In genomic region chr3:13176445-13176844, GRCh38 we compare ENCODE assay signal across 29 cellular contexts.
"Had no signal": no experiment of that assay in that cellular context is flagged by ENCODE, and none has a peak within 500 bp of the region (broad histone marks: within the 10 kb centered on the region; RNA-seq: fewer than 3 reads in every experiment).

No MANE protein-coding gene starts in this region.

- H3K9me3 ChIP-seq: pancreas, thyroid gland, vagina had no signal

- FAIRE-seq: pancreas, small intestine, urothelium cell line had no signal

- ATAC-seq: naive thymus-derived CD8-positive, alpha-beta T cell; natural killer cell treated with Interleukin-12 subunit alpha and Interleukin-12 subunit beta and Interleukin-15 and Interleukin-18, amount 100 ng/mL, for 72 hours; pancreas; psoas muscle; right cardiac atrium; right lobe of liver; stimulated activated memory B cell treated with anti-CD40 and anti-IgM and Interleukin-4, amounts not matched to agents 10 μg/mL and 1 μg/mL and 100 μg/mL, for 72 hours had no signal

- H3K27ac ChIP-seq: neutrophil, pancreas, psoas muscle, right lobe of liver, sigmoid colon, stomach, thoracic aorta, thyroid gland, tibial nerve, upper lobe of left lung, vagina had no signal

- H3K27ac Mint-ChIP-seq: naive thymus-derived CD8-positive, alpha-beta T cell; natural killer cell treated with Interleukin-12 subunit alpha and Interleukin-12 subunit beta and Interleukin-15 and Interleukin-18, amount 100 ng/mL, for 72 hours; nephron progenitor cell; stimulated activated memory B cell treated with anti-CD40 and anti-IgM and Interleukin-4, amounts not matched to agents 10 μg/mL and 1 μg/mL and 100 μg/mL, for 72 hours; stimulated activated naive CD8-positive, alpha-beta T cell treated with anti-CD3 and anti-CD28 coated beads, Interleukin-15, Interleukin-2, amounts not matched to agents 100 ng/mL and 50 ng/mL, for 24 hours had no signal

- H3K36me3 ChIP-seq: neutrophil, pancreas, right lobe of liver, sigmoid colon, stomach, thoracic aorta, thyroid gland, tibial nerve, upper lobe of left lung, vagina had no signal

- H3K4me1 ChIP-seq: pancreas, psoas muscle, sigmoid colon, stomach, thyroid gland, tibial nerve, upper lobe of left lung, vagina had no signal

- H3K27me3 Mint-ChIP-seq: progenitor cell of endocrine pancreas; stimulated activated naive CD8-positive, alpha-beta T cell treated with anti-CD3 and anti-CD28 coated beads, Interleukin-15, Interleukin-2, amounts not matched to agents 100 ng/mL and 50 ng/mL, for 24 hours had no signal

- H3K36me3 Mint-ChIP-seq: stimulated activated memory B cell treated with anti-CD40 and anti-IgM and Interleukin-4, amounts not matched to agents 10 μg/mL and 1 μg/mL and 100 μg/mL, for 72 hours had no signal

- H3K4me1 Mint-ChIP-seq: naive thymus-derived CD8-positive, alpha-beta T cell; nephron progenitor cell; stimulated activated memory B cell treated with anti-CD40 and anti-IgM and Interleukin-4, amounts not matched to agents 10 μg/mL and 1 μg/mL and 100 μg/mL, for 72 hours had no signal

- H3K4me3 Mint-ChIP-seq: naive thymus-derived CD8-positive, alpha-beta T cell; natural killer cell treated with Interleukin-12 subunit alpha and Interleukin-12 subunit beta and Interleukin-15 and Interleukin-18, amount 100 ng/mL, for 72 hours; nephron progenitor cell; neural crest cell; stimulated activated memory B cell treated with anti-CD40 and anti-IgM and Interleukin-4, amounts not matched to agents 10 μg/mL and 1 μg/mL and 100 μg/mL, for 72 hours; stimulated activated naive CD8-positive, alpha-beta T cell treated with anti-CD3 and anti-CD28 coated beads, Interleukin-15, Interleukin-2, amounts not matched to agents 100 ng/mL and 50 ng/mL, for 24 hours had no signal

- H3K4me3 ChIP-seq: pancreas, psoas muscle, right lobe of liver, sigmoid colon, stomach, thoracic aorta, thyroid gland, tibial nerve, upper lobe of left lung, vagina had no signal

- DNase-seq: naive thymus-derived CD8-positive, alpha-beta T cell; nephron progenitor cell; nucleus accumbens; pancreas; psoas muscle; right cardiac atrium; right lobe of liver; small intestine; stimulated activated CD4-positive, alpha-beta T cell treated with anti-CD3 and anti-CD28 coated beads, Interleukin-12 subunit alpha, Interleukin-12 subunit beta, amount 100 ng/mL, for 4 hours; stimulated activated CD4-positive, alpha-beta T cell treated with anti-CD3 and anti-CD28 coated beads, Interleukin-1b, Interleukin-23, amount 100 ng/mL, for 48 hours; stimulated activated CD4-positive, alpha-beta T cell treated with anti-CD3 and anti-CD28 coated beads, Interleukin-4, amount 100 ng/mL, for 1 hour; stimulated activated CD4-positive, alpha-beta T cell treated with anti-CD3 and anti-CD28 coated beads, Interleukin-4, amount 100 ng/mL, for 4 hours; stimulated activated CD8-positive, alpha-beta memory T cell treated with anti-CD3 and anti-CD28 coated beads, Interleukin-4, amount 100 ng/mL, for 48 hours; stimulated activated naive CD4-positive, alpha-beta T cell; stomach; thyroid gland; trophoblast cell; upper lobe of left lung had no signal
